In the genomic region with DNA sequence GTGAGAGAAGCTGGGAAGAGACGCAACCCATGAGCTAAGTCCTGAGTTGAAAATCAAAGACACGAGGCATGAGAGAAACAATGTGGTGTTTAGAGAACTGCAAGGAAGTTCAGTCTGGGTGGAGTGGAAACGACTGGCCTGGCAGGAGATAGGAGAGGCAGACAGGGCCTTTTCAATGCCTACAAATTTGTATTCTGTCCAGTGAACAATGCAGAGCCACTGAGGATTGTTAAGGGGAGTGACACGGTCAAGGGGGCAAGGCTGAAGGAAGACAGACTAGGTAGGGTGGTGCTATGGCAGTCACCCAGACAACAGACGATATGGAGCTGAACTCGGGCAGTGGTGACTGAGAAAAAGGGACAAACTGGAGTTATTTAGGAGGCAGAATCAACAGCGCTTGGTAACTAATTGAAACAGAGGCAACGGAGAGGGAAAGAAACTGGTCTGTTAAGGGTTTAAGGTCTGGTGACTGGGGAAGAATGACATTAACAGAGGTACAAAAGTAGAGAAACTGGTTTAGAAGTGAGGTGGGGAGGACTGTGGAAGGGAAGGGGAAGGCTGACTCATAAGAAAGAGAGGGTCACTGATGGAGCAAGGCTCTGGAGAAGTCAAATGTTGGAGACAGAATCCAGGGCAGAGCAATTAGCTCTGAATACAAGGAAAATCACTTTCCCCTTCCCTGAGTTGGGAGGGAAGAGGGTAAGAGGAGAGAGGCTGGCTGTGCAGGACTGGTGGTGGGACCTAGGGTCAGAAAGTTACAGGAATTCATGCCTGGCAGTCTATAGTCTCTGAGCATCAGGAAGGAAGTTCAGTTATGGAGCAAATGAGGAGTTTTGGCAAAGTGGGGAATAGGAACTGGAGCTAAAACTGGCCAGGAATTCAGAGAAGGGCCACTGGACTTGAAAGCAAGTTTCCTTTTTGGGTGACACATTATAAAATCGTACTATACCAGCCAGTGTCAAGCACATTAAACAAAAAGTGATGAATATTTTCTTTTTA, we compare ENCODE assay signal across 1 cellular context.
TF ChIP-seq lines count a peak whose summit lies in the region.

No MANE protein-coding gene starts in this region.

TF ChIP-seq in HepG2, 621 proteins besides CTCF, POLR2A, EP300 and RAD21 (continued from another document):
- TF ChIP-seq, protein P1, sequence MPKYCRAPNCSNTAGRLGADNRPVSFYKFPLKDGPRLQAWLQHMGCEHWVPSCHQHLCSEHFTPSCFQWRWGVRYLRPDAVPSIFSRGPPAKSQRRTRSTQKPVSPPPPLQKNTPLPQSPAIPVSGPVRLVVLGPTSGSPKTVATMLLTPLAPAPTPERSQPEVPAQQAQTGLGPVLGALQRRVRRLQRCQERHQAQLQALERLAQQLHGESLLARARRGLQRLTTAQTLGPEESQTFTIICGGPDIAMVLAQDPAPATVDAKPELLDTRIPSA (CRISPR knock-in tag; IDR thresholded peaks at IDR 0.05; ENCODE audit: borderline replicate concordance), result no peak
- TF ChIP-seq ZNF17 (CRISPR knock-in tag; IDR thresholded peaks at IDR 0.05) (no peak), ZC3H13 (CRISPR knock-in tag; IDR thresholded peaks at IDR 0.05) (no peak), DPF2 (CRISPR knock-in tag; IDR thresholded peaks at IDR 0.05; ENCODE audit: borderline replicate concordance, low read depth) (no peak), ZNF33A (CRISPR knock-in tag; IDR thresholded peaks at IDR 0.05; ENCODE audit: borderline replicate concordance) (no peak)
- TF ChIP-seq, protein P2, sequence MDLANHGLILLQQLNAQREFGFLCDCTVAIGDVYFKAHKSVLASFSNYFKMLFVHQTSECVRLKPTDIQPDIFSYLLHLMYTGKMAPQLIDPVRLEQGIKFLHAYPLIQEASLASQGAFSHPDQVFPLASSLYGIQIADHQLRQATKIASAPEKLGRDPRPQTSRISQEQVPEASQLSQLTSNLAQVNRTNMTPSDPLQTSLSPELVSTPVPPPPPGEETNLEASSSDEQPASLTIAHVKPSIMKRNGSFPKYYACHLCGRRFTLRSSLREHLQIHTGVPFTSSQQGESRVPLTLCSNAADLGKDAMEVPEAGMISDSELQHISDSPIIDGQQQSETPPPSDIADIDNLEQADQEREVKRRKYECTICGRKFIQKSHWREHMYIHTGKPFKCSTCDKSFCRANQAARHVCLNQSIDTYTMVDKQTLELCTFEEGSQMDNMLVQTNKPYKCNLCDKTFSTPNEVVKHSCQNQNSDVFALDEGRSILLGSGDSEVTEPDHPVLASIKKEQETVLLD (CRISPR knock-in tag; IDR thresholded peaks at IDR 0.05; ENCODE audit: low read depth), result no peak
